In the genomic region with DNA sequence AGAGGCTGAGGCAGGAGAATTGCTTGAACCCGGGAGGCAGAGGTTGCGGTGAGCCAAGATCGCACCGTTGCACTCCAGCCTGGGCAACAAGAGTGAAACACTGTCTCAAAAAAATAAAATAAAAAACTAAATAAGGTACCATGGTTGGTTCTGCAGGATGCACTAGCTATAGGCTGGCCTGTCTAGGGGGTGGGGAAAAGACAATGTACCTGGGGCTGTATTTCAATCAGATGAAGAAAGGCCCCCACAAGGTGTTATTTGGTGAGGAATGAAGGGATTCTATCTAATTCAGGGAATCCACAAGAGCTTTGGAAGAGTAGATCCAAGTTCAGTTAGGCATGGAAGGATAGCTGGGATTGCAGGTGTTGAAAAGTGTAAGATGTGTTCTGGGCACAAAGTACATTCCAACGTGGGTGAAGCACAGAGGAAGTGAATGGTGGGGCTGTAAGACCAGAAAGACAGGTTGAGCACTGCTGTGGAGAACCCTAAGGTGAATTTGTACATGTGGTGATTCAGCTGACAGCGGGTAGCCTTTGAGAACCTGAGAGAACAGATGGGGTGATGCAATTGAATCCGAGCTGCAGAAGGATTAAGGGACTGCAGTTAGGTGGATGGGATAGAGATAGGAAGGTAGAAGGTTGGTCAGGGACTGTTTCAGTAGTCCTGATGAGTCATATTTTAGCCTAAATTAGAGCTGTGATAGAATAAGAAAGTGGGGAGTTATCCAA, we compare ENCODE assay signal across 14 cellular contexts.
A peak's percentile ranks its signal among the peaks of the same experiment; 100 is the strongest.
DNase-seq lines count a peak whose midpoint lies in the region; ATAC-seq and TF ChIP-seq lines count a peak whose summit lies in the region.
"Had no signal": no experiment of that assay in that cellular context is flagged by ENCODE, and none has a peak within 500 bp of the region (broad histone marks: within the 10 kb centered on the region; RNA-seq: fewer than 3 reads in every experiment).

No MANE protein-coding gene starts in this region.

- H3K36me3 ChIP-seq in Caco-2 (ENCODE audit: control insufficient read depth, insufficient read depth, low read length) (peaks cover 5% of the 10 kb centered on the region), mammary epithelial cell (ENCODE audit: insufficient read depth, low read length) (peaks cover 34% of the 10 kb centered on the region), mucosa of descending colon (ENCODE audit: low read depth) (peaks cover 8% of the 10 kb centered on the region), adrenal gland (replicated peaks in 1 of 2) (peaks cover 0 to 30% of the 10 kb centered on the region in 2 donors)

- no peak for TF ChIP-seq CTCF in Caco-2 (IDR thresholded peaks at IDR 0.05; ENCODE audit: insufficient read depth in 1 of 2, low read depth in 1 of 2, low read length in 1 of 2, severe bottlenecking in 1 of 2, unreplicated experiment in 1 of 2)
- TF ChIP-seq CTCF in LNCaP clone FGC (IDR thresholded peaks at IDR 0.05; ENCODE audit: control insufficient read depth, extremely low read depth, insufficient read depth), result no peak
- no peak for TF ChIP-seq CTCF in mammary epithelial cell (conservative IDR thresholded peaks at IDR 0.05 in 1 of 2, IDR thresholded peaks at IDR 0.05 in 1 of 2; ENCODE audit: extremely low read depth in 1 of 2, insufficient read depth in 1 of 2, low read depth in 1 of 2, low read length in 2 of 2)
- no peak for TF ChIP-seq CTCF in mucosa of descending colon (IDR thresholded peaks at IDR 0.05)
- TF ChIP-seq CTCF in adrenal gland (IDR thresholded peaks at IDR 0.05), result no peak

- peak overlapping the region; percentile 70 for H3K27ac ChIP-seq in mammary epithelial cell (ENCODE audit: insufficient read depth, low read depth, low read length)
- H3K27ac ChIP-seq in adrenal gland, result no peak overlapping the region
- H3K27ac ChIP-seq: thyroid gland, VCaP had no signal

- CTCF ChIA-PET in Caco-2 (lab: Charles Lee), result interaction anchor here (0.6 to 1.4 kb wide), 3 partner anchors 19 to 197 kb away, joined by 4 to 7 read pairs (median 4); no protein-coding TSS in a partner anchor
- CTCF ChIA-PET in mammary epithelial cell (lab: Charles Lee; ENCODE audit: low non-redundant PET), result interaction anchor here (1.6 kb wide), 1 partner anchor 120 kb away, joined by 8 read pairs; no protein-coding TSS in a partner anchor

- H3K27me3 Mint-ChIP-seq in Caco-2 (ENCODE audit: insufficient read depth, unreplicated experiment), result no peaks in the 10 kb centered on the region

- peak overlapping the region; percentile 72 for H3K27ac Mint-ChIP-seq in Caco-2 (ENCODE audit: unreplicated experiment)
- H3K27ac Mint-ChIP-seq: nephron had no signal

- peaks cover 57% of the 10 kb centered on the region for H3K79me2 ChIP-seq in mammary epithelial cell (ENCODE audit: insufficient read depth, low read length)

- no peaks in the 10 kb centered on the region for H3K9me3 ChIP-seq in Caco-2
- H3K9me3 ChIP-seq in mammary epithelial cell (replicated peaks; ENCODE audit: insufficient read depth, low read length), result no peaks in the 10 kb centered on the region
- H3K9me3 ChIP-seq in mucosa of descending colon, result no peaks in the 10 kb centered on the region
- no peaks in the 10 kb centered on the region for H3K9me3 ChIP-seq in adrenal gland (replicated peaks in 1 of 3)
- H3K9me3 ChIP-seq: thyroid gland had no signal

- H3K4me3 ChIP-seq in Caco-2 (ENCODE audit: low read depth, low read length) (no peak overlapping the region), LNCaP clone FGC (ENCODE audit: low read depth, low read length) (no peak overlapping the region), mammary epithelial cell (replicated peaks in 1 of 3; ENCODE audit: insufficient read depth in 1 of 3, low read depth in 2 of 3, low read length in 3 of 3) (no peak overlapping the region), mucosa of descending colon (no peak overlapping the region), adrenal gland (no peak overlapping the region)
- H3K4me3 ChIP-seq: thyroid gland had no signal

- in situ Hi-C loops in mammary epithelial cell (cut with MboI; ENCODE audit: low sequenced_read_pairs in 2 of 2), result no loop called here

- peak overlapping the region; percentile 30 for H3K9ac ChIP-seq in mammary epithelial cell (ENCODE audit: insufficient read depth, low read length)

- H3K4me1 ChIP-seq in Caco-2 (peaks cover 18% of the 10 kb centered on the region), mammary epithelial cell (ENCODE audit: insufficient read depth, low read length) (peaks cover 39% of the 10 kb centered on the region), mucosa of descending colon (ENCODE audit: low read depth) (no peaks in the 10 kb centered on the region), adrenal gland (replicated peaks in 1 of 2) (no peaks in the 10 kb centered on the region)

- no TSS peak for BruUV-seq in Caco-2 (replicated peaks; lab: Mats Ljungman, UMichigan)
- BruUV-seq in mammary epithelial cell (replicated peaks; lab: Mats Ljungman, UMichigan), result no TSS peak

- peak; percentile 66 for ATAC-seq in mucosa of descending colon

- intact Hi-C loops in Caco-2 (cut with micrococcal nuclease; ENCODE audit: unreplicated experiment), result loop anchor here (1.0 to 2.0 kb wide), 3 partner anchors 19 to 120 kb away; a partner anchor contains a TSS
- intact Hi-C loops in mammary epithelial cell (cut with micrococcal nuclease), result loop anchor here (1.0 to 2.0 kb wide), 2 partner anchors 32 to 43 kb away; no protein-coding TSS in a partner anchor
- intact Hi-C loops in mucosa of descending colon (cut with DNase I, micrococcal nuclease), result no loop called here
- intact Hi-C loops in adrenal gland (cut with DNase I), result no loop called here

- dilution Hi-C loops in mammary epithelial cell (cut with HindIII; ENCODE audit: low sequenced_read_pairs), result no loop called here

- no peaks in the 10 kb centered on the region for H3K27me3 ChIP-seq in Caco-2 (replicated peaks; ENCODE audit: control insufficient read depth, insufficient read depth, low read length)
- no peaks in the 10 kb centered on the region for H3K27me3 ChIP-seq in mammary epithelial cell (ENCODE audit: insufficient read depth, low read length)
- H3K27me3 ChIP-seq in adrenal gland, result no peaks in the 10 kb centered on the region
- H3K27me3 ChIP-seq: thyroid gland had no signal

- no peaks in the 10 kb centered on the region for H3K9me3 Mint-ChIP-seq in Caco-2 (ENCODE audit: unreplicated experiment)
- H3K9me3 Mint-ChIP-seq: nephron had no signal

- 56% methylated on average over 7 of the region's 7 CpGs for WGBS in mammary epithelial cell (ENCODE audit: low coverage, missing lambda C conversion rate)
- WGBS in adrenal gland, 4 donors, result 82 to 90% (median 87%) methylated on average over 7 of the region's 7 CpGs

- DNase-seq in Caco-2, result peak; percentile 78 to 82
- DNase-seq in LNCaP clone FGC (ENCODE audit: low read depth), result peak; percentile 55
- peak; percentile 98 for DNase-seq in mammary epithelial cell
- no peak for DNase-seq in mucosa of descending colon
- no peak for DNase-seq in putamen (ENCODE audit: low spot score)
- DNase-seq in NCI-H146 treated with DMSO at 0.1 percent for 48 hours (lab: John Stamatoyannopoulos, UW; ENCODE audit: unreplicated experiment), result no peak
- DNase-seq in adrenal gland, result no peak
- DNase-seq in NCI-H526 (lab: John Stamatoyannopoulos, UW), result no peak
- DNase-seq: foreskin melanocyte; NCI-H748 treated with DMSO at 0.1 percent for 48 hours; stimulated activated CD4-positive, alpha-beta T cell treated with anti-CD3 and anti-CD28 coated beads, Interleukin-2, amount 100 ng/mL, for 48 hours; thyroid gland had no signal

- H3K36me3 Mint-ChIP-seq in Caco-2 (ENCODE audit: insufficient read depth, unreplicated experiment), result peaks cover 69% of the 10 kb centered on the region

- TF ChIP-seq POLR2A in adrenal gland (IDR thresholded peaks at IDR 0.05), result no peak

- no peak overlapping the region for H2AFZ ChIP-seq in mammary epithelial cell (ENCODE audit: low read depth, low read length)

- peak overlapping the region; percentile 65 for H3K4me2 ChIP-seq in mammary epithelial cell (ENCODE audit: insufficient read depth, low read depth, low read length)

- no peaks in the 10 kb centered on the region for H4K20me1 ChIP-seq in mammary epithelial cell (ENCODE audit: insufficient read depth, low read length)

- peaks cover 22% of the 10 kb centered on the region for H3K4me1 Mint-ChIP-seq in Caco-2 (ENCODE audit: low read depth, unreplicated experiment)
- H3K4me1 Mint-ChIP-seq: nephron had no signal

- POLR2A ChIA-PET in Caco-2 (lab: Charles Lee), result no interaction called here

- peak overlapping the region; percentile 14 for H3K4me3 Mint-ChIP-seq in Caco-2 (ENCODE audit: unreplicated experiment)
- H3K4me3 Mint-ChIP-seq: nephron had no signal

Comparison
In these comparisons a context has a peak if more than half of its experiments do, and no peak if none do; other contexts are left out.
1. DNase-seq: peak in Caco-2 (2 of 2), LNCaP clone FGC (single experiment) and mammary epithelial cell (single experiment); none in mucosa of descending colon (0 of 3), putamen (single experiment), NCI-H146 treated with DMSO at 0.1 percent for 48 hours (single experiment), adrenal gland (0 of 7) and NCI-H526 (0 of 2).
2. intact Hi-C loops: an anchor here in Caco-2 (1.0 to 2.0 kb wide) and mammary epithelial cell (1.0 to 2.0 kb wide); none called in mucosa of descending colon and adrenal gland.